Comparison of ENCODE assay signal across 8 cellular contexts in genomic region chr1:16889179-16889816, GRCh38. TPM values are rescaled to one million over a fixed set of nuclear protein-coding genes. Genes with fewer than 3 reads are reported as not detected.
DNase-seq lines count a peak whose midpoint lies in the region; ATAC-seq and TF ChIP-seq lines count a peak whose summit lies in the region.
"Not testable (repeated sequence)": the region's sequence is repeated elsewhere in the genome, so short reads cannot be mapped to it uniquely, and the experiment has no call there.

No MANE protein-coding gene starts in this region.

- H3K27me3 Mint-ChIP-seq in T-helper 1 cell treated with Interleukin-12 subunit alpha and Interleukin-12 subunit beta and Interleukin-4 antibody, amounts not matched to agents 30 μg/mL and 1 μg/mL, for 36 hours (ENCODE audit: low read depth) = peaks cover 78% of the 10 kb centered on the region
- peaks cover 0 to 36% of the 10 kb centered on the region in 2 donors for H3K27me3 Mint-ChIP-seq in effector memory CD8-positive, alpha-beta T cell

- H3K9ac ChIP-seq in HUES48 (ENCODE audit: low read depth, low read length) = peak overlapping the region; percentile 77
- H3K9ac ChIP-seq in iPS-20b (ENCODE audit: low read depth, low read length) = peak overlapping the region; percentile 86

- not testable (repeated sequence) for TF ChIP-seq CTCF in BJ (IDR thresholded peaks at IDR 0.05; ENCODE audit: insufficient read depth, low read depth, low read length)

- H3K4me3 Mint-ChIP-seq in T-helper 1 cell treated with Interleukin-12 subunit alpha and Interleukin-12 subunit beta and Interleukin-4 antibody, amounts not matched to agents 30 μg/mL and 1 μg/mL, for 36 hours = peak overlapping the region; percentile 83
- peak overlapping the region; percentile 89 to 90 for H3K4me3 Mint-ChIP-seq in effector memory CD8-positive, alpha-beta T cell

- not testable (repeated sequence) for DNase-seq in BJ (ENCODE audit: low read depth)
- DNase-seq in activated effector memory CD4-positive, alpha-beta T cell treated with anti-CD3 and anti-CD28 coated beads, Interleukin-2, amount 50 U/mL, for 16 hours = peak; percentile 82
- peak in 2 of 3 experiments; percentile 36 to 47 for DNase-seq in effector memory CD8-positive, alpha-beta T cell
- peak; percentile 79 for DNase-seq in occipital lobe (lab: John Stamatoyannopoulos, UW)
- DNase-seq in stimulated activated CD8-positive, alpha-beta memory T cell treated with anti-CD3 and anti-CD28 coated beads, Interleukin-4, amount 100 ng/mL, for 24 hours (ENCODE audit: low read depth) = peak; percentile 50

- H3K36me3 Mint-ChIP-seq in T-helper 1 cell treated with Interleukin-12 subunit alpha and Interleukin-12 subunit beta and Interleukin-4 antibody, amounts not matched to agents 30 μg/mL and 1 μg/mL, for 36 hours (ENCODE audit: low read depth) = not testable (repeated sequence)
- peaks cover 13% of the 10 kb centered on the region for H3K36me3 Mint-ChIP-seq in effector memory CD8-positive, alpha-beta T cell (ENCODE audit: insufficient read depth)

- H3K36me3 ChIP-seq in BJ (ENCODE audit: control insufficient read depth, insufficient read depth, low read length); HUES48 (ENCODE audit: control insufficient read depth, insufficient read depth, low read length); iPS-20b (ENCODE audit: insufficient read depth, low read depth, low read length): not testable (repeated sequence)

- H3K4me3 ChIP-seq in BJ (ENCODE audit: low read depth, low read length) (peak overlapping the region; percentile 23), HUES48 (ENCODE audit: low read depth, low read length) (peak overlapping the region; percentile 83), iPS-20b (ENCODE audit: low read length) (peak overlapping the region; percentile 93)

- H3K27me3 ChIP-seq in BJ (ENCODE audit: control insufficient read depth, insufficient read depth, low read length) = peaks cover 14% of the 10 kb centered on the region
- H3K27me3 ChIP-seq in HUES48 (ENCODE audit: control insufficient read depth, insufficient read depth, low read length); iPS-20b (ENCODE audit: insufficient read depth, low read length): not testable (repeated sequence)

- H3K4me1 ChIP-seq in HUES48 (ENCODE audit: control insufficient read depth, insufficient read depth, low read length); iPS-20b (ENCODE audit: insufficient read depth, low read length): not testable (repeated sequence)

- peak overlapping the region; percentile 89 for H3K27ac ChIP-seq in HUES48 (ENCODE audit: low read depth, low read length)
- peak overlapping the region; percentile 79 for H3K27ac ChIP-seq in iPS-20b (ENCODE audit: low read length)

- peak; percentile 76 for ATAC-seq in effector memory CD8-positive, alpha-beta T cell (replicated peaks)

- H3K9me3 Mint-ChIP-seq in T-helper 1 cell treated with Interleukin-12 subunit alpha and Interleukin-12 subunit beta and Interleukin-4 antibody, amounts not matched to agents 30 μg/mL and 1 μg/mL, for 36 hours; effector memory CD8-positive, alpha-beta T cell: not testable (repeated sequence)

- H3K27ac Mint-ChIP-seq in T-helper 1 cell treated with Interleukin-12 subunit alpha and Interleukin-12 subunit beta and Interleukin-4 antibody, amounts not matched to agents 30 μg/mL and 1 μg/mL, for 36 hours = peak overlapping the region; percentile 62
- peak overlapping the region; percentile 91 to 92 for H3K27ac Mint-ChIP-seq in effector memory CD8-positive, alpha-beta T cell

- peaks cover 15% of the 10 kb centered on the region for H3K4me1 Mint-ChIP-seq in T-helper 1 cell treated with Interleukin-12 subunit alpha and Interleukin-12 subunit beta and Interleukin-4 antibody, amounts not matched to agents 30 μg/mL and 1 μg/mL, for 36 hours (ENCODE audit: low read depth)
- H3K4me1 Mint-ChIP-seq in effector memory CD8-positive, alpha-beta T cell (ENCODE audit: low read depth in 2 of 2) = peaks cover 8 to 11% of the 10 kb centered on the region in 2 donors

- H3K9me3 ChIP-seq in HUES48 (ENCODE audit: control insufficient read depth, insufficient read depth, low read length); iPS-20b (ENCODE audit: insufficient read depth, low read depth, low read length): not testable (repeated sequence)

- CTCF ChIA-PET in BJ (lab: Yijun Ruan, JAX) = not testable (repeated sequence)

- POLR2A ChIA-PET in BJ (lab: Charles Lee) = not testable (repeated sequence)

RNA-seq across cellular contexts. Expression of gene RNU1-2, which starts 6.5 kb away (rescaled TPM):
- not detected in 2 replicates for polyA plus RNA-seq in BJ (2011; rRNA removed)
- 55,674 and 68,724 TPM in 2 replicates for polyA minus RNA-seq in BJ (2011; rRNA and poly(A)+ RNA removed)
- under 0.01 TPM for total RNA-seq in occipital lobe

RNA-seq across cellular contexts. Expression of gene CROCC, which starts 32.4 kb away (rescaled TPM):
- 7.2 and 12.1 TPM in 2 replicates for polyA plus RNA-seq in BJ (2011; rRNA removed)
- 4.6 and 5.9 TPM in 2 replicates for polyA minus RNA-seq in BJ (2011; rRNA and poly(A)+ RNA removed)
- 19.5 TPM for total RNA-seq in occipital lobe

Comparison
In these comparisons a context has a peak if more than half of its experiments do, and no peak if none do; other contexts are left out.
1. H3K4me3 ChIP-seq: peak in every context shown above with its lines; median percentile 93 in iPS-20b; 83 in HUES48; 23 in BJ.